Comparison of ENCODE assay signal across 8 cellular contexts in the genomic region with DNA sequence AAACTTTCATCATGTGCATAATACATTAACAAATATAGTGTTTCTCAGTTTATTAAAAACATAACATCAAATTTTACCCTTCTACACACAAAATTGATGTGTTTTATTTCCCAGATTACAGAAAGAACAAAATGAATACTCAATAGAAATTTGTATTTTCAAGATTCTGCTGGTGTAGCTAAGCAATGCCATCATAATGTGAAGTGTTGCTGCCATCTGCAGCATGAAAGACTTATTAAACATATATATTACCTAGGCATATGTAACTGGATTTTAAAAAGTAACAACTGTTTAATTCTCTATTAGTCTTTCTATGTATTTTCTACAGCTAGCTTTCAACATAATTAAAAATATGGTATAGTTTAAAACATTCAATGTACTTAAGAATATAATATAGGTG. TPM values are rescaled to one million over a fixed set of nuclear protein-coding genes. Genes with fewer than 3 reads are reported as not detected.
A peak's percentile ranks its signal among the peaks of the same experiment; 100 is the strongest.
DNase-seq lines count a peak whose midpoint lies in the region; ATAC-seq and TF ChIP-seq lines count a peak whose summit lies in the region.

No MANE protein-coding gene starts in this region.

- H3K4me1 ChIP-seq in Loucy (ENCODE audit: insufficient read depth, low read length, poor library complexity, severe bottlenecking): no peaks in the 10 kb centered on the region
- no peaks in the 10 kb centered on the region for H3K4me1 ChIP-seq in gastroesophageal sphincter

- no peaks in the 10 kb centered on the region for H3K9me2 ChIP-seq in Loucy (replicated peaks; ENCODE audit: low read depth, low read length)

- H3K4me3 ChIP-seq in Loucy (ENCODE audit: low read length, poor library complexity, severe bottlenecking) (no peak overlapping the region), gastroesophageal sphincter (no peak overlapping the region)

- no peak overlapping the region for H3K27ac ChIP-seq in gastroesophageal sphincter

- no peak for TF ChIP-seq EP300 in gastroesophageal sphincter (IDR thresholded peaks at IDR 0.05)

- no peak overlapping the region for H3K4me2 ChIP-seq in Loucy (ENCODE audit: low read depth, low read length, poor library complexity, severe bottlenecking)

- no peak overlapping the region for H3K9ac ChIP-seq in Loucy (ENCODE audit: low read depth, low read length, poor library complexity, severe bottlenecking)

- TF ChIP-seq POLR2A in gastroesophageal sphincter (IDR thresholded peaks at IDR 0.05): no peak

- TF ChIP-seq CTCF in Loucy (conservative IDR thresholded peaks at IDR 0.05; ENCODE audit: low read length) (peak; percentile 64), gastroesophageal sphincter (IDR thresholded peaks at IDR 0.05) (peak in 3 of 4 experiments; percentile 44 to 54 (median 53))

- no peaks in the 10 kb centered on the region for H4K20me1 ChIP-seq in Loucy (ENCODE audit: insufficient read depth, low read length, poor library complexity, severe bottlenecking)

- H3K36me3 ChIP-seq in Loucy (ENCODE audit: insufficient read depth, low read length) (no peaks in the 10 kb centered on the region), gastroesophageal sphincter (no peaks in the 10 kb centered on the region)

- DNase-seq in NOMO-1 treated with DMSO at 0.1 percent for 48 hours (lab: John Stamatoyannopoulos, UW; ENCODE audit: unreplicated experiment) (peak; percentile 48), NOMO-1 treated with dmso at 0.1 percent for 144 hours (lab: John Stamatoyannopoulos, UW; ENCODE audit: unreplicated experiment) (no peak), mucosa of gallbladder (ENCODE audit: low spot score) (no peak)
- peak; percentile 11 for DNase-seq in activated CD4-positive, alpha-beta T cell treated with anti-CD3 and anti-CD28 coated beads for 48 hours
- DNase-seq in stimulated activated CD4-positive, alpha-beta T cell treated with anti-CD3 and anti-CD28 coated beads, Interleukin-15, amount 100 ng/mL, for 24 hours: peak; percentile 28

- ATAC-seq in GM21360 (IDR thresholded peaks at IDR 0.05; ENCODE audit: unreplicated experiment): peak; percentile 61
- peak; percentile 66 for ATAC-seq in gastroesophageal sphincter

- H3K27me3 ChIP-seq in Loucy (ENCODE audit: insufficient read depth, low read length, poor library complexity, severe bottlenecking): no peaks in the 10 kb centered on the region
- no peaks in the 10 kb centered on the region for H3K27me3 ChIP-seq in gastroesophageal sphincter

- no peaks in the 10 kb centered on the region for H3K79me2 ChIP-seq in Loucy (ENCODE audit: insufficient read depth, low read length)

- no peaks in the 10 kb centered on the region for H3F3A ChIP-seq in Loucy (ENCODE audit: low read depth)

- H3K9me3 ChIP-seq in Loucy (ENCODE audit: insufficient read depth, low read depth, low read length) (peaks cover 1% of the 10 kb centered on the region; the same call in 1 of the 2 replicates), gastroesophageal sphincter (peaks cover 0 to 3% (median 0%) of the 10 kb centered on the region in 3 donors)

- no peak overlapping the region for H2AFZ ChIP-seq in Loucy (ENCODE audit: low read length)

RNA-seq across cellular contexts. Expression of gene PLSCR5, which starts 27.5 kb away (rescaled TPM):
- not detected for total RNA-seq in gastroesophageal sphincter
- total RNA-seq in mucosa of gallbladder: not detected

RNA-seq across cellular contexts. Expression of gene PLSCR1, which starts 33.3 kb away (rescaled TPM):
- total RNA-seq in gastroesophageal sphincter: 100 to 1,000 TPM in 2 of 4 donors, 10 to 100 TPM in 2; 37.1 to 190 (median 88.7) TPM
- 70.3 TPM for total RNA-seq in mucosa of gallbladder

Comparison
In these comparisons a context has a peak if more than half of its experiments do, and no peak if none do; other contexts are left out.
1. DNase-seq: peak in NOMO-1 treated with DMSO at 0.1 percent for 48 hours (single experiment), activated CD4-positive, alpha-beta T cell treated with anti-CD3 and anti-CD28 coated beads for 48 hours (single experiment) and stimulated activated CD4-positive, alpha-beta T cell treated with anti-CD3 and anti-CD28 coated beads, Interleukin-15, amount 100 ng/mL, for 24 hours (single experiment); none in NOMO-1 treated with dmso at 0.1 percent for 144 hours (single experiment) and mucosa of gallbladder (single experiment).